In genomic region chr17:50832267-50833227, GRCh38 we compare ENCODE assay signal across 14 cellular contexts. TPM values are rescaled to one million over a fixed set of nuclear protein-coding genes. Genes with fewer than 3 reads are reported as not detected.
"Had no signal": no experiment of that assay in that cellular context is flagged by ENCODE, and none has a peak within 500 bp of the region (broad histone marks: within the 10 kb centered on the region; RNA-seq: fewer than 3 reads in every experiment).

No MANE protein-coding gene starts in this region.

- H3K9me3 ChIP-seq: breast epithelium, esophagus muscularis mucosa, heart left ventricle, left ventricle myocardium inferior, tibial nerve had no signal

- H3K36me3 Mint-ChIP-seq: activated naive CD8-positive, alpha-beta T cell treated with anti-CD3 and anti-CD28 coated beads for 36 hours; stimulated activated naive B cell treated with anti-CD40 and anti-IgM and Interleukin-4, amounts not matched to agents 10 μg/mL and 1 μg/mL and 100 μg/mL, for 72 hours had no signal

- H3K4me1 Mint-ChIP-seq: activated naive CD8-positive, alpha-beta T cell treated with anti-CD3 and anti-CD28 coated beads for 36 hours had no signal

- H3K4me3 ChIP-seq: breast epithelium, esophagus muscularis mucosa, heart left ventricle, left ventricle myocardium inferior, tibial nerve had no signal

- H3K27ac Mint-ChIP-seq: activated naive CD8-positive, alpha-beta T cell treated with anti-CD3 and anti-CD28 coated beads for 36 hours; stimulated activated naive B cell treated with anti-CD40 and anti-IgM and Interleukin-4, amounts not matched to agents 10 μg/mL and 1 μg/mL and 100 μg/mL, for 72 hours; T-helper 17 cell had no signal

- H3K27me3 ChIP-seq: breast epithelium, tibial nerve had no signal

- ATAC-seq: sciatic nerve; stimulated activated naive B cell treated with anti-CD40 and anti-IgM and Interleukin-4, amounts not matched to agents 10 μg/mL and 1 μg/mL and 100 μg/mL, for 72 hours; T-helper 17 cell had no signal

- H3K27ac ChIP-seq: breast epithelium, esophagus muscularis mucosa, heart left ventricle, left ventricle myocardium inferior, tibial nerve had no signal

- H3K36me3 ChIP-seq: breast epithelium, esophagus muscularis mucosa, heart left ventricle, left ventricle myocardium inferior, tibial nerve had no signal

- DNase-seq: activated CD4-positive, CD25-positive, alpha-beta regulatory T cell; activated naive CD8-positive, alpha-beta T cell treated with anti-CD3 and anti-CD28 coated beads for 36 hours; anterior cingulate cortex; heart left ventricle; left ventricle myocardium inferior; mesenchymal stem cell; stimulated activated CD4-positive, alpha-beta T cell treated with anti-CD3 and anti-CD28 coated beads, Interleukin-2, amount 100 ng/mL, for 24 hours; stimulated activated naive B cell treated with anti-CD40 and anti-IgM and Interleukin-4, amounts not matched to agents 10 μg/mL and 1 μg/mL and 100 μg/mL, for 72 hours; T-helper 17 cell had no signal

- H3K9me3 Mint-ChIP-seq: activated naive CD8-positive, alpha-beta T cell treated with anti-CD3 and anti-CD28 coated beads for 36 hours; neural crest cell; stimulated activated naive B cell treated with anti-CD40 and anti-IgM and Interleukin-4, amounts not matched to agents 10 μg/mL and 1 μg/mL and 100 μg/mL, for 72 hours had no signal

- H3K4me3 Mint-ChIP-seq: activated naive CD8-positive, alpha-beta T cell treated with anti-CD3 and anti-CD28 coated beads for 36 hours; neural crest cell; stimulated activated naive B cell treated with anti-CD40 and anti-IgM and Interleukin-4, amounts not matched to agents 10 μg/mL and 1 μg/mL and 100 μg/mL, for 72 hours; T-helper 17 cell had no signal

RNA-seq across cellular contexts. Expression of gene WFIKKN2, which starts 2.8 kb away (rescaled TPM):
- total RNA-seq: activated naive CD8-positive, alpha-beta T cell treated with anti-CD3 and anti-CD28 coated beads for 36 hours; breast epithelium; T-helper 17 cell had no signal
